Comparison of ENCODE assay signal across 2 cellular contexts in genomic region chr11:47987781-47988180, GRCh38.
TF ChIP-seq lines count a peak whose summit lies in the region.

No MANE protein-coding gene starts in this region.

TF ChIP-seq in H1, 55 proteins besides CTCF, POLR2A, EP300 and RAD21:
- no peak for TF ChIP-seq ATF2 (IDR thresholded peaks at IDR 0.05; ENCODE audit: low read length)
- TF ChIP-seq CHD1 (IDR thresholded peaks at IDR 0.05; ENCODE audit: low read depth, low read length) = no peak
- TF ChIP-seq SIRT6 (IDR thresholded peaks at IDR 0.05; ENCODE audit: low read length) = no peak
- TF ChIP-seq TBP (IDR thresholded peaks at IDR 0.05; ENCODE audit: low read depth, low read length) = no peak
- TF ChIP-seq SP2 (IDR thresholded peaks at IDR 0.05; ENCODE audit: low read length) = no peak

TF ChIP-seq in GM23338, 12 proteins besides CTCF, POLR2A, EP300 and RAD21 (continued from another document):
- no peak for TF ChIP-seq ZNF462 (CRISPR knock-in tag; IDR thresholded peaks at IDR 0.05)
